ENCODE assay signal across 13 cellular contexts in the genomic region with DNA sequence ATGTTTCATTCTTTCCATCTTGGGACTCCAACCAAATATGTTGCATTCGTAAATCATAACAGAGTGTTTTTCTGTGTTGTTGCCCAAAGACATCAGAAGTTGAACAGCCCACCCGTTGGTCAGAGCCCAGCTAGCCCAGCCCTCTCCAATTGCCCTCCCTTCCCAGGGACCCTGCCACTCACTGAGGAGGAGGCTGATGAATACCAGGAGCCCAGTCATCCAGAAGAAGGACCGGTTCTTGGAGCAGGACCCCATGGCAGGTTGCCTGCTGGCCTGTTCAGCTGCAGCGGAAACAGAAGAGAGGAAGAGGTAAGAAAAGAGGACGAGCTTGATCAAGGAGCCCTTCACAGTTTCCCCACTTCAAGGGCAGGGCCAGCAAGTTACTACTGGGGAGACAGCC.
A peak's percentile ranks its signal among the peaks of the same experiment; 100 is the strongest.
DNase-seq lines count a peak whose midpoint lies in the region; TF ChIP-seq lines count a peak whose summit lies in the region.
"Had no signal": no experiment of that assay in that cellular context is flagged by ENCODE, and none has a peak within 500 bp of the region (broad histone marks: within the 10 kb centered on the region; RNA-seq: fewer than 3 reads in every experiment).

No MANE protein-coding gene starts in this region.

- peak; percentile 29 for DNase-seq in H9
- DNase-seq in choroid plexus epithelial cell (ENCODE audit: low read depth) = peak; percentile 2
- DNase-seq in left kidney (ENCODE audit: low read depth, low spot score) = peak; percentile 66
- DNase-seq in spleen = peak; percentile 35
- DNase-seq in posterior vena cava (ENCODE audit: low spot score) = no peak
- no peak for DNase-seq in activated T-helper 1 cell treated with anti-CD3 and anti-CD28 coated beads, Interleukin-12 subunit alpha, Interleukin-12 subunit beta, Interleukin-2, Interleukin-4 antibody, amounts not matched to agents 30 ng/mL and 10 ng/mL and 1 ng/mL, durations not matched to agents 14 hours and 24 hours and 36 hours (ENCODE audit: low spot score)
- no peak for DNase-seq in RPMI8226
- DNase-seq: CD4-positive, alpha-beta T cell; GF-D8; NCI-H1694 treated with DMSO at 0.1 percent for 48 hours had no signal

- no peak overlapping the region for H2BK120ac ChIP-seq in H9 (ENCODE audit: low read depth, low read length, poor library complexity, severe bottlenecking)

- no peak overlapping the region for H3K4ac ChIP-seq in H9 (ENCODE audit: low read depth, low read length)

- no CpG with 5 or more reads among the region's 5 CpGs for WGBS in H9 (ENCODE audit: extremely low coverage, insufficient read length, low lambda C conversion rate)
- WGBS in spleen, 5 donors = 60 to 72% (median 67%) methylated on average over 5 of the region's 5 CpGs

- no peak overlapping the region for H2BK20ac ChIP-seq in H9 (ENCODE audit: low read depth, low read length, poor library complexity, severe bottlenecking)

- H2AFZ ChIP-seq in H9 (ENCODE audit: low read length) = no peak overlapping the region

- H4K5ac ChIP-seq in H9 (ENCODE audit: insufficient read length, low read depth, low read length) = no peak overlapping the region

- no peak overlapping the region for H3K4me3 ChIP-seq in choroid plexus epithelial cell (ENCODE audit: low read depth, low read length)
- H3K4me3 ChIP-seq in spleen = no peak overlapping the region
- H3K4me3 ChIP-seq: A549, SJCRH30 had no signal

- no peaks in the 10 kb centered on the region for H3K23me2 ChIP-seq in H9 (ENCODE audit: insufficient read length, low read depth, low read length, poor library complexity, severe bottlenecking)

- no peak overlapping the region for H3T11ph ChIP-seq in H9 (ENCODE audit: low read length)

- H3K4me2 ChIP-seq in H9 (ENCODE audit: insufficient read depth, insufficient read length, low read length) = no peak overlapping the region
- H3K4me2 ChIP-seq: A549 had no signal

- intact Hi-C loops in spleen (cut with DNase I; ENCODE audit: low total_unique reads) (no loop called here), posterior vena cava (cut with DNase I) (no loop called here)
- intact Hi-C loops in activated T-helper 1 cell treated with anti-CD3 and anti-CD28 coated beads, Interleukin-12 subunit alpha, Interleukin-12 subunit beta, Interleukin-2, Interleukin-4 antibody, amounts not matched to agents 30 ng/mL and 10 ng/mL and 1 ng/mL, durations not matched to agents 14 hours and 24 hours and 36 hours (cut with micrococcal nuclease) = no loop called here

- H3K79me2 ChIP-seq in H9 (ENCODE audit: insufficient read depth, low read length) = no peaks in the 10 kb centered on the region

- peaks cover 7% of the 10 kb centered on the region for H3K27me3 Mint-ChIP-seq in H9 (ENCODE audit: low read depth)
- peaks cover 7% of the 10 kb centered on the region for H3K27me3 Mint-ChIP-seq in activated T-helper 1 cell treated with anti-CD3 and anti-CD28 coated beads, Interleukin-12 subunit alpha, Interleukin-12 subunit beta, Interleukin-2, Interleukin-4 antibody, amounts not matched to agents 30 ng/mL and 10 ng/mL and 1 ng/mL, durations not matched to agents 14 hours and 24 hours and 36 hours (ENCODE audit: insufficient read depth)

- H3K4me1 ChIP-seq in H9 (ENCODE audit: insufficient read depth, low read length) (peaks cover 5% of the 10 kb centered on the region; the same call in 1 of the 2 replicates), spleen (no peaks in the 10 kb centered on the region)
- H3K4me1 ChIP-seq: A549, Caco-2, SJCRH30 had no signal

- no peak overlapping the region; the same call in 1 of the 2 replicates for H3K14ac ChIP-seq in H9 (ENCODE audit: insufficient read depth, low read length)

- H2AK5ac ChIP-seq in H9 (ENCODE audit: insufficient read length, low read length) = no peak overlapping the region

- no peak overlapping the region for H3K18ac ChIP-seq in H9 (ENCODE audit: insufficient read length, low read depth, low read length)

- H3K9me3 ChIP-seq in H9 (ENCODE audit: control insufficient read depth, low read depth, low read length) (no peaks in the 10 kb centered on the region), spleen (peaks cover 0 to 3% (median 0%) of the 10 kb centered on the region in 8 donors)
- H3K9me3 ChIP-seq: A549, Caco-2, SJCRH30 had no signal

- no peaks in the 10 kb centered on the region for H3K27me3 ChIP-seq in H9 (ENCODE audit: insufficient read depth, low read length)
- H3K27me3 ChIP-seq in spleen (replicated peaks in 1 of 7) = peaks cover 0 to 43% (median 5%) of the 10 kb centered on the region in 7 donors
- H3K27me3 ChIP-seq: SJCRH30 had no signal

- no peak overlapping the region for H4K8ac ChIP-seq in H9 (replicated peaks; ENCODE audit: insufficient read length, low read depth, low read length)

- no peak for TF ChIP-seq CTCF in H9 (conservative IDR thresholded peaks at IDR 0.05)
- TF ChIP-seq CTCF in choroid plexus epithelial cell (conservative IDR thresholded peaks at IDR 0.05; ENCODE audit: low read depth, low read length) = no peak
- no peak for TF ChIP-seq CTCF in spleen (IDR thresholded peaks at IDR 0.05 in 8 of 11, conservative IDR thresholded peaks at IDR 0.05 in 3 of 11)

- no peaks in the 10 kb centered on the region for H4K20me1 ChIP-seq in H9 (ENCODE audit: control insufficient read depth, insufficient read depth, insufficient read length)

- no peak overlapping the region for H3K27ac ChIP-seq in H9 (ENCODE audit: insufficient read length, low read depth, low read length)
- no peak overlapping the region for H3K27ac ChIP-seq in spleen
- H3K27ac ChIP-seq: A549, SJCRH30 had no signal

- H4K91ac ChIP-seq in H9 (ENCODE audit: insufficient read length, low read depth, low read length) = no peak overlapping the region

- H3K23ac ChIP-seq in H9 (ENCODE audit: insufficient read length, low read depth, low read length) = no peak overlapping the region

- no peaks in the 10 kb centered on the region; a peak in 1 of 7 replicates for H3K36me3 Mint-ChIP-seq in H9 (ENCODE audit: insufficient read depth in 1 of 3, low read depth in 3 of 3)
- H3K36me3 Mint-ChIP-seq in activated T-helper 1 cell treated with anti-CD3 and anti-CD28 coated beads, Interleukin-12 subunit alpha, Interleukin-12 subunit beta, Interleukin-2, Interleukin-4 antibody, amounts not matched to agents 30 ng/mL and 10 ng/mL and 1 ng/mL, durations not matched to agents 14 hours and 24 hours and 36 hours (ENCODE audit: low read depth) = no peaks in the 10 kb centered on the region

- H2BK5ac ChIP-seq in H9 (ENCODE audit: insufficient read length, low read length) = no peak overlapping the region

- H3K79me1 ChIP-seq in H9 (ENCODE audit: insufficient read depth, low read depth, low read length, poor library complexity, severe bottlenecking) = no peaks in the 10 kb centered on the region

- no peak for TF ChIP-seq POLR2A in spleen (IDR thresholded peaks at IDR 0.05)

- no peaks in the 10 kb centered on the region; a peak in 2 of 5 replicates for H3K9me3 Mint-ChIP-seq in H9
- no peaks in the 10 kb centered on the region for H3K9me3 Mint-ChIP-seq in activated T-helper 1 cell treated with anti-CD3 and anti-CD28 coated beads, Interleukin-12 subunit alpha, Interleukin-12 subunit beta, Interleukin-2, Interleukin-4 antibody, amounts not matched to agents 30 ng/mL and 10 ng/mL and 1 ng/mL, durations not matched to agents 14 hours and 24 hours and 36 hours
- H3K9me3 Mint-ChIP-seq: CD4-positive, alpha-beta T cell had no signal

- H2BK12ac ChIP-seq in H9 (ENCODE audit: insufficient read length, low read depth, low read length) = no peak overlapping the region

- no peaks in the 10 kb centered on the region for H3K36me3 ChIP-seq in spleen
- H3K36me3 ChIP-seq: SJCRH30 had no signal

- no peak overlapping the region; the same call in 1 of the 2 replicates for H2BK15ac ChIP-seq in H9 (ENCODE audit: low read depth, low read length)

- peaks cover 20 to 26% of the 10 kb centered on the region in 2 experiments for H3K4me1 Mint-ChIP-seq in H9
- no peaks in the 10 kb centered on the region for H3K4me1 Mint-ChIP-seq in activated T-helper 1 cell treated with anti-CD3 and anti-CD28 coated beads, Interleukin-12 subunit alpha, Interleukin-12 subunit beta, Interleukin-2, Interleukin-4 antibody, amounts not matched to agents 30 ng/mL and 10 ng/mL and 1 ng/mL, durations not matched to agents 14 hours and 24 hours and 36 hours (ENCODE audit: low read depth)

- H3K27ac Mint-ChIP-seq in H9 = peak overlapping the region in 1 of 3 experiments; percentile 14; a peak in 1 of 7 replicates
- no peak overlapping the region for H3K27ac Mint-ChIP-seq in activated T-helper 1 cell treated with anti-CD3 and anti-CD28 coated beads, Interleukin-12 subunit alpha, Interleukin-12 subunit beta, Interleukin-2, Interleukin-4 antibody, amounts not matched to agents 30 ng/mL and 10 ng/mL and 1 ng/mL, durations not matched to agents 14 hours and 24 hours and 36 hours
- H3K27ac Mint-ChIP-seq: CD4-positive, alpha-beta T cell had no signal

- no peak overlapping the region; a peak in 1 of 5 replicates for H3K4me3 Mint-ChIP-seq in H9
- H3K4me3 Mint-ChIP-seq in activated T-helper 1 cell treated with anti-CD3 and anti-CD28 coated beads, Interleukin-12 subunit alpha, Interleukin-12 subunit beta, Interleukin-2, Interleukin-4 antibody, amounts not matched to agents 30 ng/mL and 10 ng/mL and 1 ng/mL, durations not matched to agents 14 hours and 24 hours and 36 hours = no peak overlapping the region
- H3K4me3 Mint-ChIP-seq: CD4-positive, alpha-beta T cell had no signal

- no peak overlapping the region for H3K9ac ChIP-seq in H9 (ENCODE audit: extremely low read depth, insufficient read length, low read length)

- no peak overlapping the region for H3K56ac ChIP-seq in H9 (ENCODE audit: insufficient read length, low read depth, low read length)

Comparison
In these comparisons a context has a peak if more than half of its experiments do, and no peak if none do; other contexts are left out.
1. DNase-seq: peak in H9 (single experiment), choroid plexus epithelial cell (single experiment), left kidney (single experiment) and spleen (single experiment); none in posterior vena cava (single experiment), activated T-helper 1 cell treated with anti-CD3 and anti-CD28 coated beads, Interleukin-12 subunit alpha, Interleukin-12 subunit beta, Interleukin-2, Interleukin-4 antibody, amounts not matched to agents 30 ng/mL and 10 ng/mL and 1 ng/mL, durations not matched to agents 14 hours and 24 hours and 36 hours (single experiment) and RPMI8226 (single experiment).